22 cellular contexts compared by ENCODE assay signal in the genomic region with DNA sequence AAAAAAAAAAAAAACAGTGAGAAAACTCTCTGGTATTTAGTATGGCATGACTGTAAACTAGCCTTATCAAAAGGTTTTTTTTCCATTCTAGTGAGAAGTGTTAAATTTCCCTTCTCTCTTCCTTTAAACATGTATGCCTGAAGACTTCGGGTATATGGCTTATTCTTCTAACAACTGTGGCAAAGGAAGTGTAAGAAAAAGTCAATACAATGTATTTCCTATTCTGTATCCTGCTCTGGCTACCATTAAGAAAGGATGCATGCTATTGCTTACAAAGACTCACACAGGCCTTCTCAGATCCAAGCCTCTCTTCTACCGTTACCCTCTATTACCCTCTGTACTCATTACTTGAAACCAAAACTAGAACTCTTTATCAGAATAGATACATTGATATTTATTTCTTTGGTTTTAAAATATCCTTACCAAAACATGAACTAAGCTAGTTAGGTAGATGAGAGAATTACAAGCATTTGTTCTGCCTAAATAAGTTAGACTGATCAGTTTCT. TPM values are rescaled to one million over a fixed set of nuclear protein-coding genes. Genes with fewer than 3 reads are reported as not detected.
DNase-seq lines count a peak whose midpoint lies in the region; ATAC-seq and TF ChIP-seq lines count a peak whose summit lies in the region.
"Had no signal": no experiment of that assay in that cellular context is flagged by ENCODE, and none has a peak within 500 bp of the region (broad histone marks: within the 10 kb centered on the region; RNA-seq: fewer than 3 reads in every experiment).

No MANE protein-coding gene starts in this region.

- no peaks in the 10 kb centered on the region for H3K27me3 ChIP-seq in PC-9 (ENCODE audit: insufficient read depth, low read depth)
- H3K27me3 ChIP-seq in suprapubic skin, result no peaks in the 10 kb centered on the region
- H3K27me3 ChIP-seq: ascending aorta, ovary, thyroid gland had no signal

- peaks cover 88% of the 10 kb centered on the region for H3K36me3 Mint-ChIP-seq in dendritic cell treated with granulocyte-macrophage colony-stimulating factor and Interleukin-4, amounts not matched to agents 40 ng/mL and 50 ng/mL, for 4 days (ENCODE audit: low read depth)

- no peak overlapping the region for H3K4me3 Mint-ChIP-seq in dendritic cell treated with granulocyte-macrophage colony-stimulating factor and Interleukin-4, amounts not matched to agents 40 ng/mL and 50 ng/mL, for 4 days
- H3K4me3 Mint-ChIP-seq: activated CD4-positive, alpha-beta memory T cell treated with anti-CD3 and anti-CD28 coated beads for 36 hours had no signal

- no peaks in the 10 kb centered on the region for H3K9me3 Mint-ChIP-seq in dendritic cell treated with granulocyte-macrophage colony-stimulating factor and Interleukin-4, amounts not matched to agents 40 ng/mL and 50 ng/mL, for 4 days
- H3K9me3 Mint-ChIP-seq: activated CD4-positive, alpha-beta memory T cell treated with anti-CD3 and anti-CD28 coated beads for 36 hours had no signal

- POLR2A ChIA-PET in PC-9 (lab: Charles Lee; ENCODE audit: unreplicated experiment), result interaction anchor here (0.7 kb wide), 1 partner anchor 1556 kb away, joined by 14 read pairs; no protein-coding TSS in a partner anchor

- TF ChIP-seq POLR2A in suprapubic skin (IDR thresholded peaks at IDR 0.05), result no peak

- 84% methylated on average over 2 of the region's 2 CpGs for WGBS in suprapubic skin

- H3K79me2 ChIP-seq in PC-9 (ENCODE audit: low read depth), result peaks cover 62% of the 10 kb centered on the region

- no peak for TF ChIP-seq EP300 in suprapubic skin (IDR thresholded peaks at IDR 0.05)

- peak overlapping the region; percentile 19 for H3K27ac Mint-ChIP-seq in dendritic cell treated with granulocyte-macrophage colony-stimulating factor and Interleukin-4, amounts not matched to agents 40 ng/mL and 50 ng/mL, for 4 days
- H3K27ac Mint-ChIP-seq: activated CD4-positive, alpha-beta memory T cell treated with anti-CD3 and anti-CD28 coated beads for 36 hours had no signal

- no TSS peak for BruUV-seq in PC-9 (replicated peaks; lab: Mats Ljungman, UMichigan)

- H3F3A ChIP-seq in PC-9 (ENCODE audit: insufficient read depth, low read depth), result no peaks in the 10 kb centered on the region

- TF ChIP-seq CTCF in PC-9 (conservative IDR thresholded peaks at IDR 0.05), result no peak
- no peak for TF ChIP-seq CTCF in suprapubic skin (IDR thresholded peaks at IDR 0.05)

- CTCF ChIA-PET in PC-9 (lab: Charles Lee), result no interaction called here

- H3K9me3 ChIP-seq in PC-9 (ENCODE audit: insufficient read depth, low read depth) (no peaks in the 10 kb centered on the region), suprapubic skin (no peaks in the 10 kb centered on the region)
- H3K9me3 ChIP-seq: ascending aorta, ovary, thyroid gland had no signal

- H3K4me3 ChIP-seq in PC-9, result no peak overlapping the region
- H3K4me3 ChIP-seq in suprapubic skin, result no peak overlapping the region
- H3K4me3 ChIP-seq: ascending aorta, left ventricle myocardium inferior, ovary, SK-N-MC, thyroid gland had no signal

- H3K9me2 ChIP-seq in PC-9 (ENCODE audit: insufficient read depth), result no peaks in the 10 kb centered on the region

- intact Hi-C loops in dendritic cell treated with granulocyte-macrophage colony-stimulating factor and Interleukin-4, amounts not matched to agents 40 ng/mL and 50 ng/mL, for 4 days (cut with micrococcal nuclease), result no loop called here
- intact Hi-C loops in PC-9 (cut with micrococcal nuclease; ENCODE audit: unreplicated experiment), result loop anchor here (10.0 kb wide), 1 partner anchor 296 kb away; a partner anchor contains a TSS

- H3K27ac ChIP-seq in PC-9 (no peak overlapping the region), suprapubic skin (no peak overlapping the region)
- H3K27ac ChIP-seq: ascending aorta, left ventricle myocardium inferior, ovary, SK-N-MC, thyroid gland had no signal

- H3K4me1 ChIP-seq in PC-9 (replicated peaks; ENCODE audit: insufficient read depth) (no peaks in the 10 kb centered on the region), suprapubic skin (peaks cover 2% of the 10 kb centered on the region)
- H3K4me1 ChIP-seq: ascending aorta, thyroid gland had no signal

- H4K20me1 ChIP-seq in PC-9 (ENCODE audit: insufficient read depth), result peaks cover 21% of the 10 kb centered on the region; the same call in 1 of the 2 replicates

- H3K27me3 Mint-ChIP-seq in dendritic cell treated with granulocyte-macrophage colony-stimulating factor and Interleukin-4, amounts not matched to agents 40 ng/mL and 50 ng/mL, for 4 days, result no peaks in the 10 kb centered on the region
- H3K27me3 Mint-ChIP-seq: activated CD4-positive, alpha-beta memory T cell treated with anti-CD3 and anti-CD28 coated beads for 36 hours had no signal

- H3K36me3 ChIP-seq in PC-9 (ENCODE audit: low read depth), result peaks cover 54% of the 10 kb centered on the region
- H3K36me3 ChIP-seq in suprapubic skin, result peaks cover 50% of the 10 kb centered on the region
- H3K36me3 ChIP-seq: ovary had no signal

- H2AFZ ChIP-seq in PC-9, result no peak overlapping the region

- no peak overlapping the region for H3K4me2 ChIP-seq in PC-9

- peaks cover 73% of the 10 kb centered on the region for H3K4me1 Mint-ChIP-seq in dendritic cell treated with granulocyte-macrophage colony-stimulating factor and Interleukin-4, amounts not matched to agents 40 ng/mL and 50 ng/mL, for 4 days (ENCODE audit: low read depth)

- DNase-seq in PC-9, result no peak
- no peak for DNase-seq in dedifferentiated amniotic fluid mesenchymal stem cell (ENCODE audit: extremely low spot score)
- no peak for DNase-seq in suprapubic skin (ENCODE audit: low spot score in 2 of 2)
- DNase-seq: activated CD4-positive, alpha-beta memory T cell treated with anti-CD3 and anti-CD28 coated beads for 36 hours; Calu3; GOT3; left ventricle myocardium inferior; NCI-H2029 treated with DMSO at 0.1 percent for 48 hours; NCI-H69; ovary; stimulated activated CD4-positive, alpha-beta T cell treated with anti-CD3 and anti-CD28 coated beads, Interleukin-4, amount 100 ng/mL, for 24 hours; stimulated activated CD8-positive, alpha-beta memory T cell treated with anti-CD3 and anti-CD28 coated beads, Interleukin-4, amount 100 ng/mL, for 48 hours; thyroid gland had no signal

- ATAC-seq in GM18498 (IDR thresholded peaks at IDR 0.05; ENCODE audit: unreplicated experiment) (peak; percentile 63), GM19395 (IDR thresholded peaks at IDR 0.05; ENCODE audit: unreplicated experiment) (peak; percentile 68), HG02885 (IDR thresholded peaks at IDR 0.05; ENCODE audit: poor library complexity, unreplicated experiment) (peak; percentile 51), GM19397 (IDR thresholded peaks at IDR 0.05; ENCODE audit: unreplicated experiment) (no peak)
- ATAC-seq: HepG2, Panc1 had no signal

RNA-seq across cellular contexts. Expression of a gene that starts 8.4 kb away (rescaled TPM):
- 29.1 and 33.6 TPM in 2 replicates for total RNA-seq in PC-9 (2021)
- 10 to 100 TPM; 29.8 to 50.8 (median 36.9) TPM for total RNA-seq in suprapubic skin

RNA-seq across cellular contexts. Expression of a gene that starts 8.5 kb away (rescaled TPM):
- 34.8 and 37.9 TPM in 2 replicates for total RNA-seq in PC-9 (2021)
- 10 to 100 TPM; 24.4 to 37.1 (median 31.1) TPM for total RNA-seq in suprapubic skin

RNA-seq across cellular contexts. Expression of a gene that starts 52.0 kb away (rescaled TPM):
- total RNA-seq in PC-9 (2021), result 37.2 and 44.9 TPM in 2 replicates
- 10 to 100 TPM; 25.3 to 37.1 (median 31.8) TPM for total RNA-seq in suprapubic skin
